13 cellular contexts compared by ENCODE assay signal in the genomic region with DNA sequence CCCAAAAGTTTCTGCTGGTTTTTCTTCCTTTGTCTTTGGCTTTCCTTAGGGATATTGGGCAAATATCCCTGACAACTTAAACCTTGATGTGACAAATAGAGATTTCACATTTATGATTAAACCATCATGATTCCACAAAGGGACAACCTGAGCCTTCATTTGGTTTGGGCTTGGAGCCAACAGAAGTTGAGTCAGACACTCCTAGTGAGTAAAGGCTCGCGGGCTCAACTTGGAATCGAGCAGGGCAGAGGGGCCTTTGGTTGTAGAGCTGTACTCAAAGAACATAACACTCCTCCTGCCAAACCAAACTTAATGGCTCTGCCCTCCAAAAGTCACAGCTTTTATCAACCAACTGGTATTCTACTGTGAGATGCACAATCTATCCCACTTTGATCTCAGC.
DNase-seq lines count a peak whose midpoint lies in the region; ATAC-seq and TF ChIP-seq lines count a peak whose summit lies in the region.
"Had no signal": no experiment of that assay in that cellular context is flagged by ENCODE, and none has a peak within 500 bp of the region (broad histone marks: within the 10 kb centered on the region; RNA-seq: fewer than 3 reads in every experiment).

No MANE protein-coding gene starts in this region.

- TF ChIP-seq POLR2A in gastrocnemius medialis (IDR thresholded peaks at IDR 0.05), result no peak

- TF ChIP-seq CTCF in foreskin keratinocyte (conservative IDR thresholded peaks at IDR 0.05) (no peak), gastrocnemius medialis (IDR thresholded peaks at IDR 0.05 in 4 of 5, conservative IDR thresholded peaks at IDR 0.05 in 1 of 5) (no peak)

- H3K36me3 ChIP-seq in adipocyte (ENCODE audit: control insufficient read depth, insufficient read depth, low read length, severe bottlenecking) (no peaks in the 10 kb centered on the region), gastrocnemius medialis (no peaks in the 10 kb centered on the region)

- intact Hi-C loops in gastrocnemius medialis (cut with DNase I; ENCODE audit: low total_unique reads), result no loop called here

- H3K4me3 ChIP-seq in adipocyte (ENCODE audit: low read length) (no peak overlapping the region), gastrocnemius medialis (no peak overlapping the region)
- H3K4me3 ChIP-seq: K562 had no signal

- no peak overlapping the region for H3K9ac ChIP-seq in adipocyte (ENCODE audit: low read length)

- ATAC-seq in foreskin keratinocyte, result peak; percentile 70
- ATAC-seq in gastrocnemius medialis, result no peak
- no peak for ATAC-seq in HG03280 (IDR thresholded peaks at IDR 0.05; ENCODE audit: unreplicated experiment)
- no peak for ATAC-seq in HG02798 (IDR thresholded peaks at IDR 0.05; ENCODE audit: poor library complexity, unreplicated experiment)
- ATAC-seq: K562; stimulated activated effector memory CD8-positive, alpha-beta T cell treated with anti-CD3 and anti-CD28 coated beads, Interleukin-12 subunit alpha, Interleukin-12 subunit beta, amount 100 ng/mL, for 72 hours had no signal

- H3K27ac ChIP-seq in foreskin keratinocyte (no peak overlapping the region), gastrocnemius medialis (no peak overlapping the region)

- DNase-seq in ACHN (peak; percentile 48), HT-29 (ENCODE audit: low spot score) (peak; percentile 56), adipocyte (ENCODE audit: low read depth) (peak; percentile 24), foreskin keratinocyte (peak; percentile 53 to 81), gastrocnemius medialis (no peak), middle frontal gyrus (ENCODE audit: extremely low spot score, low spot score) (no peak)
- DNase-seq: activated effector memory CD4-positive, alpha-beta T cell treated with Interleukin-2 at 50 U/mL for 16 hours; effector memory CD4-positive, alpha-beta T cell; mesendoderm had no signal

- H3K4me1 ChIP-seq in adipocyte (ENCODE audit: control insufficient read depth, insufficient read depth, low read length) (peaks cover 25% of the 10 kb centered on the region), foreskin keratinocyte (peaks cover 32% of the 10 kb centered on the region), gastrocnemius medialis (peaks cover 0 to 6% of the 10 kb centered on the region in 2 donors)

- H3K27me3 ChIP-seq in adipocyte (replicated peaks; ENCODE audit: control insufficient read depth, insufficient read depth, low read length) (no peaks in the 10 kb centered on the region), foreskin keratinocyte (no peaks in the 10 kb centered on the region), gastrocnemius medialis (no peaks in the 10 kb centered on the region)

- no peaks in the 10 kb centered on the region for H3K9me3 ChIP-seq in adipocyte (ENCODE audit: control insufficient read depth, low read length)
- H3K9me3 ChIP-seq in gastrocnemius medialis, result no peaks in the 10 kb centered on the region

- in situ Hi-C loops in ACHN (cut with HindIII; ENCODE audit: low pct_ligation_motif_present, low pct_unique_long_range_greater_than_20kb, low sequenced_read_pairs), result no loop called here
- in situ Hi-C loops in gastrocnemius medialis (cut with MboI; ENCODE audit: low sequenced_read_pairs in 4 of 4), result no loop called here

Comparison
In these comparisons a context has a peak if more than half of its experiments do, and no peak if none do; other contexts are left out.
1. DNase-seq: peak in ACHN (single experiment), HT-29 (single experiment), adipocyte (single experiment) and foreskin keratinocyte (2 of 2); none in gastrocnemius medialis (0 of 2) and middle frontal gyrus (single experiment).